ENCODE assay signal across 14 cellular contexts in genomic region chr6:43267619-43268347, GRCh38. TPM values are rescaled to one million over a fixed set of nuclear protein-coding genes. Genes with fewer than 3 reads are reported as not detected.
DNase-seq lines count a peak whose midpoint lies in the region; ATAC-seq and TF ChIP-seq lines count a peak whose summit lies in the region.
"Had no signal": no experiment of that assay in that cellular context is flagged by ENCODE, and none has a peak within 500 bp of the region (broad histone marks: within the 10 kb centered on the region; RNA-seq: fewer than 3 reads in every experiment).

No MANE protein-coding gene starts in this region.

- H3K36me3 ChIP-seq in Loucy (ENCODE audit: insufficient read depth, low read length): no peaks in the 10 kb centered on the region
- H3K36me3 ChIP-seq in GM23248 (ENCODE audit: low read depth): no peaks in the 10 kb centered on the region
- H3K36me3 ChIP-seq: neutrophil had no signal

- H3F3A ChIP-seq in Loucy (ENCODE audit: low read depth) (no peaks in the 10 kb centered on the region), GM23248 (ENCODE audit: insufficient read depth) (no peaks in the 10 kb centered on the region)

- DNase-seq in left lobe of liver (ENCODE audit: low spot score) (peak; percentile 98), GM23248 (no peak), kidney tubule cell (ENCODE audit: low spot score) (no peak)
- DNase-seq: activated naive CD4-positive, alpha-beta T cell treated with anti-CD3 and anti-CD28 coated beads, Interleukin-2, amount 10 ng/mL, durations not matched to agents 7 days and 5 days; stimulated activated CD8-positive, alpha-beta memory T cell treated with anti-CD3 and anti-CD28 coated beads, Interleukin-4, amount 100 ng/mL, for 48 hours had no signal

- H3K27ac ChIP-seq in GM23248: no peak overlapping the region
- H3K27ac ChIP-seq: neutrophil had no signal

- ATAC-seq in left lobe of liver: peak; percentile 42
- no peak for ATAC-seq in stimulated activated memory B cell treated with anti-CD40 and anti-IgM and Interleukin-4, amounts not matched to agents 10 μg/mL and 1 μg/mL and 100 μg/mL, for 72 hours
- ATAC-seq in HG03442 (IDR thresholded peaks at IDR 0.05; ENCODE audit: unreplicated experiment): no peak
- no peak for ATAC-seq in GM21825 (IDR thresholded peaks at IDR 0.05; ENCODE audit: unreplicated experiment)

- peaks cover 21% of the 10 kb centered on the region for H3K36me3 Mint-ChIP-seq in brain
- no peaks in the 10 kb centered on the region for H3K36me3 Mint-ChIP-seq in stimulated activated memory B cell treated with anti-CD40 and anti-IgM and Interleukin-4, amounts not matched to agents 10 μg/mL and 1 μg/mL and 100 μg/mL, for 72 hours
- H3K36me3 Mint-ChIP-seq: activated naive CD4-positive, alpha-beta T cell treated with anti-CD3 and anti-CD28 coated beads, Interleukin-2, amount 10 ng/mL, durations not matched to agents 7 days and 5 days had no signal

- TF ChIP-seq CTCF in Loucy (conservative IDR thresholded peaks at IDR 0.05; ENCODE audit: low read length) (no peak), brain (conservative IDR thresholded peaks at IDR 0.05) (no peak)

- no peaks in the 10 kb centered on the region for H4K20me1 ChIP-seq in Loucy (ENCODE audit: insufficient read depth, low read length, poor library complexity, severe bottlenecking)
- no peaks in the 10 kb centered on the region for H4K20me1 ChIP-seq in GM23248 (ENCODE audit: insufficient read depth)

- H3K9me3 Mint-ChIP-seq in brain: no peaks in the 10 kb centered on the region
- H3K9me3 Mint-ChIP-seq in stimulated activated memory B cell treated with anti-CD40 and anti-IgM and Interleukin-4, amounts not matched to agents 10 μg/mL and 1 μg/mL and 100 μg/mL, for 72 hours: no peaks in the 10 kb centered on the region
- H3K9me3 Mint-ChIP-seq: activated naive CD4-positive, alpha-beta T cell treated with anti-CD3 and anti-CD28 coated beads, Interleukin-2, amount 10 ng/mL, durations not matched to agents 7 days and 5 days had no signal

- H3K27me3 ChIP-seq in Loucy (ENCODE audit: insufficient read depth, low read length, poor library complexity, severe bottlenecking): no peaks in the 10 kb centered on the region
- H3K27me3 ChIP-seq in GM23248 (replicated peaks; ENCODE audit: insufficient read depth): peaks cover 10% of the 10 kb centered on the region; the same call in 1 of the 2 replicates

- H3K4me1 Mint-ChIP-seq in brain: peaks cover 51% of the 10 kb centered on the region
- peaks cover 49% of the 10 kb centered on the region for H3K4me1 Mint-ChIP-seq in stimulated activated memory B cell treated with anti-CD40 and anti-IgM and Interleukin-4, amounts not matched to agents 10 μg/mL and 1 μg/mL and 100 μg/mL, for 72 hours

- 65% methylated on average over 7 of the region's 7 CpGs for WGBS in GM23248 (ENCODE audit: low coverage in 1 of 2, low lambda C conversion rate in 2 of 2, missing lambda C conversion rate in 2 of 2), 2 experiments

- no peaks in the 10 kb centered on the region for H3K79me2 ChIP-seq in Loucy (ENCODE audit: insufficient read depth, low read length)
- H3K79me2 ChIP-seq in GM23248 (ENCODE audit: insufficient read depth): no peaks in the 10 kb centered on the region

- H3K27me3 Mint-ChIP-seq in brain: no peaks in the 10 kb centered on the region
- peaks cover 8% of the 10 kb centered on the region for H3K27me3 Mint-ChIP-seq in stimulated activated memory B cell treated with anti-CD40 and anti-IgM and Interleukin-4, amounts not matched to agents 10 μg/mL and 1 μg/mL and 100 μg/mL, for 72 hours

- H3K9me3 ChIP-seq in Loucy (ENCODE audit: insufficient read depth, low read depth, low read length) (no peaks in the 10 kb centered on the region), GM23248 (ENCODE audit: low read depth) (no peaks in the 10 kb centered on the region)
- H3K9me3 ChIP-seq: neutrophil had no signal

- H3K4me2 ChIP-seq in Loucy (ENCODE audit: low read depth, low read length, poor library complexity, severe bottlenecking) (no peak overlapping the region), GM23248 (ENCODE audit: unreplicated experiment) (no peak overlapping the region)

- H3K9me2 ChIP-seq in Loucy (replicated peaks; ENCODE audit: low read depth, low read length): no peaks in the 10 kb centered on the region
- no peaks in the 10 kb centered on the region for H3K9me2 ChIP-seq in GM23248 (ENCODE audit: insufficient read depth)

- H3K27ac Mint-ChIP-seq in brain: peak overlapping the region; percentile 68 to 95 (median 91)
- peak overlapping the region; percentile 25 for H3K27ac Mint-ChIP-seq in stimulated activated memory B cell treated with anti-CD40 and anti-IgM and Interleukin-4, amounts not matched to agents 10 μg/mL and 1 μg/mL and 100 μg/mL, for 72 hours
- H3K27ac Mint-ChIP-seq: activated naive CD4-positive, alpha-beta T cell treated with anti-CD3 and anti-CD28 coated beads, Interleukin-2, amount 10 ng/mL, durations not matched to agents 7 days and 5 days had no signal

- no peak overlapping the region for H3K4me3 Mint-ChIP-seq in brain
- no peak overlapping the region for H3K4me3 Mint-ChIP-seq in stimulated activated memory B cell treated with anti-CD40 and anti-IgM and Interleukin-4, amounts not matched to agents 10 μg/mL and 1 μg/mL and 100 μg/mL, for 72 hours
- H3K4me3 Mint-ChIP-seq: activated naive CD4-positive, alpha-beta T cell treated with anti-CD3 and anti-CD28 coated beads, Interleukin-2, amount 10 ng/mL, durations not matched to agents 7 days and 5 days had no signal

- no peak overlapping the region for H3K4me3 ChIP-seq in Loucy (ENCODE audit: low read length, poor library complexity, severe bottlenecking)
- H3K4me3 ChIP-seq in GM23248: no peak overlapping the region

- no peak overlapping the region for H3K9ac ChIP-seq in Loucy (ENCODE audit: low read depth, low read length, poor library complexity, severe bottlenecking)
- H3K9ac ChIP-seq in GM23248: no peak overlapping the region

- in situ Hi-C loops in GM23248 (cut with MboI): no loop called here

- H3K4me1 ChIP-seq in Loucy (ENCODE audit: insufficient read depth, low read length, poor library complexity, severe bottlenecking): no peaks in the 10 kb centered on the region
- H3K4me1 ChIP-seq in GM23248 (ENCODE audit: insufficient read depth): no peaks in the 10 kb centered on the region

- H2AFZ ChIP-seq in Loucy (ENCODE audit: low read length): peak overlapping the region; percentile 12; the same call in 1 of the 2 replicates
- H2AFZ ChIP-seq in GM23248: no peak overlapping the region

RNA-seq across cellular contexts. Expression of gene TTBK1, which starts 24.5 kb away (rescaled TPM):
- 37.9 TPM for polyA plus RNA-seq in brain (ENCODE audit: insufficient read depth, low read depth, low replicate concordance)
- total RNA-seq in left lobe of liver: 2.0 TPM
- not detected in 2 replicates for total RNA-seq in GM23248 (2014; rRNA removed; shearing (Covaris generic))
- not detected in 2 replicates for polyA plus RNA-seq in GM23248 (2016; fragmentation: Nextera tagmentation; extraction: Ambion mirVana)
- total RNA-seq: NCI-H460, RPMI7951 had no signal
- polyA plus RNA-seq: BJ had no signal

RNA-seq across cellular contexts. Expression of gene SLC22A7, which starts 30.3 kb away (rescaled TPM):
- polyA plus RNA-seq in brain (ENCODE audit: insufficient read depth, low read depth, low replicate concordance) (not detected), GM23248 (2016; fragmentation: Nextera tagmentation; extraction: Ambion mirVana) (not detected in 2 replicates)
- total RNA-seq in left lobe of liver: 269 TPM
- not detected in 2 replicates for total RNA-seq in GM23248 (2014; rRNA removed; shearing (Covaris generic))
- total RNA-seq: NCI-H460, RPMI7951 had no signal
- polyA plus RNA-seq: BJ had no signal

RNA-seq across cellular contexts. Expression of gene DNPH1, which starts 38.5 kb away (rescaled TPM):
- polyA plus RNA-seq in brain (ENCODE audit: insufficient read depth, low read depth, low replicate concordance) (91.3 TPM), GM23248 (2016; fragmentation: Nextera tagmentation; extraction: Ambion mirVana) (90.2 and 93.6 TPM in 2 replicates)
- 80.4 TPM for total RNA-seq in left lobe of liver
- total RNA-seq in GM23248 (2014; rRNA removed; shearing (Covaris generic)): 61.2 and 94.8 TPM in 2 replicates

RNA-seq across cellular contexts. Expression of gene CRIP3, which starts 40.8 kb away (rescaled TPM):
- 24.0 TPM for polyA plus RNA-seq in brain (ENCODE audit: insufficient read depth, low read depth, low replicate concordance)
- 8.4 TPM for total RNA-seq in left lobe of liver
- not detected in 2 replicates for total RNA-seq in GM23248 (2014; rRNA removed; shearing (Covaris generic))
- 0.39 TPM in 1 of 2 replicates, not detected in the other for polyA plus RNA-seq in GM23248 (2016; fragmentation: Nextera tagmentation; extraction: Ambion mirVana)
- total RNA-seq: NCI-H460, RPMI7951 had no signal
- polyA plus RNA-seq: BJ had no signal

Comparison
In these comparisons a context has a peak if more than half of its experiments do, and no peak if none do; other contexts are left out.
1. RNA of gene SLC22A7, which starts 30.3 kb away (total RNA-seq): 269 TPM in left lobe of liver (single experiment); not detected in GM23248; every median in the first group is over 100 times any median in the second.